ENCODE assay signal across 28 cellular contexts in the genomic region with DNA sequence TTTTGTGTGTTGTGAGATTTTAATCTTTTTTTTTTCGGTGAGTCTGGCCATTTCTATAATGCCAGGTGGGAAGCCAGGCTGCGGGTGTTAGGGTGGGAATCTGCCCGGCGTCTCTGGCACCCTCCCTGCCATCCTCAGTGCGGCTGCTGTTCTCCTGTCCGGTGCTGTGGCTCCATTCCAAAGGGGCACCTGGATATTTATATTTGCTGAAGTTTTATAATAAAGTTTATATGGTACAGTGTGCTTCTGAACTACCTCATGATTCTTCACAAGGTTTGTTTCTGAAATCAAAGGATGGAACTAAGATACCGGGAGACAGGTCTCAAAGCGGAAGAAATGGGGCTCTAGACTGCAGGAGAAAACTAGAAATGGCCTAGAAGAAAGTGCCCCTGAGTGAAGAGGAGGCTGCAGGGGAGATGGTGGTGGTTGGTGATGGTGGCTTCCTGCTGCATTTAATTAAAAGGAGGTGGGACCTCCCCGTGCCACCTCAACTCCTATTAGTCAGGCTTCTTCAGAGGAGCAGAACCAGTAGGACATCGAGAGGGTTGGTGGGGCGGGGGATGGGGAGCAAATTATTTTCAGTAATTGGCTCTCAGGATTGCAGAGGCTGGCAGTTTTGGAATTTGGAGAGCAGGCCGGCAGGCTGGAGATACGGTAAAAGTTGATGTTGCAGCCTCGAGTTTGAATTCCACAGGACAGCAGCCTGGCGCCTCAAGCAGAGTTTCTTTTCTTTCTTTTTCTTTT.
"Had no signal": no experiment of that assay in that cellular context is flagged by ENCODE, and none has a peak within 500 bp of the region (broad histone marks: within the 10 kb centered on the region; RNA-seq: fewer than 3 reads in every experiment).

No MANE protein-coding gene starts in this region.

- H3K27ac Mint-ChIP-seq: immature natural killer cell; naive B cell; natural killer cell treated with Interleukin-12 subunit alpha and Interleukin-12 subunit beta and Interleukin-15 and Interleukin-18, amount 100 ng/mL, for 72 hours; progenitor cell of endocrine pancreas; stimulated activated naive CD8-positive, alpha-beta T cell treated with anti-CD3 and anti-CD28 coated beads, Interleukin-15, amount 100 ng/mL, for 72 hours had no signal

- H3K27me3 Mint-ChIP-seq: naive B cell; natural killer cell treated with Interleukin-12 subunit alpha and Interleukin-12 subunit beta and Interleukin-15 and Interleukin-18, amount 100 ng/mL, for 72 hours; progenitor cell of endocrine pancreas; stimulated activated naive CD8-positive, alpha-beta T cell treated with anti-CD3 and anti-CD28 coated beads, Interleukin-15, amount 100 ng/mL, for 72 hours had no signal

- H3K79me2 ChIP-seq: parathyroid adenoma had no signal

- DNase-seq: cortex of kidney; effector CD4-positive, alpha-beta T cell; foreskin keratinocyte; glutamatergic neuron; hypothalamus; immature natural killer cell; left ventricle myocardium superior; lower lobe of right lung; mucosa of descending colon; naive B cell; stimulated activated CD4-positive, alpha-beta T cell treated with anti-CD3 and anti-CD28 coated beads, Interleukin-12 subunit alpha, Interleukin-12 subunit beta, amount 100 ng/mL, for 4 hours; stimulated activated CD4-positive, alpha-beta T cell treated with anti-CD3 and anti-CD28 coated beads, Interleukin-1b, Interleukin-23, amount 100 ng/mL, for 48 hours; stimulated activated CD4-positive, alpha-beta T cell treated with anti-CD3 and anti-CD28 coated beads, Interleukin-4, amount 100 ng/mL, for 1 hour; stimulated activated CD8-positive, alpha-beta memory T cell treated with anti-CD3 and anti-CD28 coated beads, Interleukin-4, amount 100 ng/mL, for 48 hours; stimulated activated naive CD4-positive, alpha-beta T cell; stimulated activated naive CD8-positive, alpha-beta T cell treated with anti-CD3 and anti-CD28 coated beads, Interleukin-15, amount 100 ng/mL, for 72 hours; trophoblast cell had no signal

- H3K4me3 ChIP-seq: esophagus muscularis mucosa, lower lobe of right lung, mucosa of descending colon, right atrium auricular region, smooth muscle cell, suprapubic skin had no signal

- H3K4me3 Mint-ChIP-seq: immature natural killer cell; naive B cell; natural killer cell treated with Interleukin-12 subunit alpha and Interleukin-12 subunit beta and Interleukin-15 and Interleukin-18, amount 100 ng/mL, for 72 hours; neural crest cell; stimulated activated naive CD8-positive, alpha-beta T cell treated with anti-CD3 and anti-CD28 coated beads, Interleukin-15, amount 100 ng/mL, for 72 hours had no signal

- H3K27me3 ChIP-seq: esophagus muscularis mucosa, foreskin keratinocyte, neutrophil, right atrium auricular region, suprapubic skin had no signal

- ATAC-seq: foreskin keratinocyte; left ventricle myocardium superior; lower lobe of right lung; mucosa of descending colon; natural killer cell treated with Interleukin-12 subunit alpha and Interleukin-12 subunit beta and Interleukin-15 and Interleukin-18, amount 100 ng/mL, for 72 hours; sciatic nerve; stimulated activated naive CD8-positive, alpha-beta T cell treated with anti-CD3 and anti-CD28 coated beads, Interleukin-15, amount 100 ng/mL, for 72 hours had no signal

- H3K36me3 ChIP-seq: esophagus muscularis mucosa, lower lobe of right lung, neutrophil, right atrium auricular region, suprapubic skin had no signal

- H3K9ac ChIP-seq: parathyroid adenoma had no signal

- H3K9me3 ChIP-seq: esophagus muscularis mucosa, lower lobe of right lung, mucosa of descending colon, neutrophil, right atrium auricular region, suprapubic skin had no signal

- H2AFZ ChIP-seq: parathyroid adenoma had no signal

- H3K27ac ChIP-seq: epithelial cell of prostate, esophagus muscularis mucosa, foreskin keratinocyte, lower lobe of right lung, neutrophil, parathyroid adenoma, right atrium auricular region, suprapubic skin had no signal

- H3K4me1 Mint-ChIP-seq: immature natural killer cell; naive B cell; stimulated activated naive CD8-positive, alpha-beta T cell treated with anti-CD3 and anti-CD28 coated beads, Interleukin-15, amount 100 ng/mL, for 72 hours had no signal

- H3K36me3 Mint-ChIP-seq: immature natural killer cell; natural killer cell treated with Interleukin-12 subunit alpha and Interleukin-12 subunit beta and Interleukin-15 and Interleukin-18, amount 100 ng/mL, for 72 hours had no signal

- H3K4me1 ChIP-seq: esophagus muscularis mucosa, foreskin keratinocyte, lower lobe of right lung, parathyroid adenoma, right atrium auricular region, suprapubic skin had no signal

- H3K4me2 ChIP-seq: smooth muscle cell had no signal
